ENCODE assay signal across 8 cellular contexts in genomic region chr9:130040901-130041647, GRCh38. TPM values are rescaled to one million over a fixed set of nuclear protein-coding genes. Genes with fewer than 3 reads are reported as not detected.
DNase-seq lines count a peak whose midpoint lies in the region; ATAC-seq and TF ChIP-seq lines count a peak whose summit lies in the region.

No MANE protein-coding gene starts in this region.

- H3K4me3 ChIP-seq in right atrium auricular region (peak overlapping the region; percentile 85 to 98), muscle layer of duodenum (ENCODE audit: low read depth in 1 of 2, low read length in 2 of 2) (peak overlapping the region; percentile 74 to 89)

- H3K36me3 ChIP-seq in right atrium auricular region (no peaks in the 10 kb centered on the region), muscle layer of duodenum (ENCODE audit: control insufficient read depth in 1 of 2, insufficient read depth in 2 of 2, low read length in 2 of 2) (no peaks in the 10 kb centered on the region)

- H3K4me3 Mint-ChIP-seq in MCF 10A (ENCODE audit: unreplicated experiment): peak overlapping the region; percentile 99

- H3K36me3 Mint-ChIP-seq in MCF 10A (ENCODE audit: insufficient read depth, unreplicated experiment): no peaks in the 10 kb centered on the region

- POLR2A ChIA-PET in MCF 10A (lab: Yijun Ruan, JAX): interaction anchor here (0.6 to 4.8 kb wide), 11 partner anchors 12 to 912 kb away, joined by 3 to 53 read pairs (median 4); partner anchors contain the start of gene GPR107

- H3K9me3 Mint-ChIP-seq in MCF 10A (ENCODE audit: unreplicated experiment): no peaks in the 10 kb centered on the region

- peaks cover 0 to 34% of the 10 kb centered on the region in 2 donors for H3K4me1 ChIP-seq in right atrium auricular region
- peaks cover 10 to 24% of the 10 kb centered on the region in 2 donors for H3K4me1 ChIP-seq in muscle layer of duodenum (ENCODE audit: control insufficient read depth in 1 of 2, insufficient read depth in 2 of 2, low read length in 2 of 2)

- H3K9me3 ChIP-seq in right atrium auricular region (no peaks in the 10 kb centered on the region), muscle layer of duodenum (ENCODE audit: control insufficient read depth in 1 of 2, low read length in 2 of 2) (no peaks in the 10 kb centered on the region)

- H3K27ac ChIP-seq in right atrium auricular region: peak overlapping the region in 1 of 2 donors; percentile 95
- peak overlapping the region; percentile 71 for H3K27ac ChIP-seq in muscle layer of duodenum (ENCODE audit: low read length)

- H3K27me3 Mint-ChIP-seq in MCF 10A (ENCODE audit: insufficient read depth, unreplicated experiment): no peaks in the 10 kb centered on the region

- H3K4me1 Mint-ChIP-seq in MCF 10A (ENCODE audit: insufficient read depth, unreplicated experiment): peaks cover 12% of the 10 kb centered on the region

- no peak for ATAC-seq in Right ventricle myocardium inferior
- no peak for ATAC-seq in sciatic nerve
- ATAC-seq in GM19351 (IDR thresholded peaks at IDR 0.05; ENCODE audit: unreplicated experiment): no peak

- DNase-seq in right atrium auricular region (ENCODE audit: low spot score) (no peak), Right ventricle myocardium inferior (ENCODE audit: missing footprints) (no peak), MCF 10A (ENCODE audit: unreplicated experiment) (no peak), OCI-M1 (lab: John Stamatoyannopoulos, UW) (no peak), NCI-H146 (lab: John Stamatoyannopoulos, UW) (no peak), sciatic nerve (ENCODE audit: low spot score) (no peak)

- intact Hi-C loops in Right ventricle myocardium inferior (cut with DNase I) (loop anchor here (5.0 kb wide), 1 partner anchor 74 kb away; no protein-coding TSS in a partner anchor), MCF 10A (cut with micrococcal nuclease) (loop anchor here (5.0 kb wide), 1 partner anchor 74 kb away; no protein-coding TSS in a partner anchor), sciatic nerve (cut with DNase I) (no loop called here)

- H3K27me3 ChIP-seq in right atrium auricular region: no peaks in the 10 kb centered on the region
- H3K27me3 ChIP-seq in muscle layer of duodenum (ENCODE audit: low read depth, low read length): no peaks in the 10 kb centered on the region

- H3K27ac Mint-ChIP-seq in MCF 10A (ENCODE audit: low read depth, unreplicated experiment): peak overlapping the region; percentile 65

- CTCF ChIA-PET in MCF 10A (lab: Yijun Ruan, JAX): interaction anchor here (0.6 to 1.1 kb wide), 3 partner anchors 58 to 156 kb away, joined by 3 to 4 read pairs (median 4); no protein-coding TSS in a partner anchor

- TSS peak; percentile 31 for BruUV-seq in MCF 10A (replicated peaks; lab: Mats Ljungman, UMichigan)

- no peak for TF ChIP-seq CTCF in right atrium auricular region (IDR thresholded peaks at IDR 0.05)
- no peak for TF ChIP-seq CTCF in MCF 10A (IDR thresholded peaks at IDR 0.05; ENCODE audit: unreplicated experiment)

RNA-seq across cellular contexts. Expression of gene FNBP1, which starts 1.9 kb away (rescaled TPM):
- total RNA-seq in right atrium auricular region (10 to 100 TPM; 18.0 to 24.1 TPM), Right ventricle myocardium inferior (24.2 TPM), MCF 10A (2022) (24.4 and 26.6 TPM in 2 replicates), sciatic nerve (132 TPM)

RNA-seq across cellular contexts. Expression of gene GPR107, which starts 12.6 kb away (rescaled TPM):
- total RNA-seq in right atrium auricular region (10 to 100 TPM; 16.2 to 16.9 TPM), Right ventricle myocardium inferior (21.8 TPM), MCF 10A (2022) (32.9 and 41.8 TPM in 2 replicates), sciatic nerve (42.4 TPM)
